In the genomic region with DNA sequence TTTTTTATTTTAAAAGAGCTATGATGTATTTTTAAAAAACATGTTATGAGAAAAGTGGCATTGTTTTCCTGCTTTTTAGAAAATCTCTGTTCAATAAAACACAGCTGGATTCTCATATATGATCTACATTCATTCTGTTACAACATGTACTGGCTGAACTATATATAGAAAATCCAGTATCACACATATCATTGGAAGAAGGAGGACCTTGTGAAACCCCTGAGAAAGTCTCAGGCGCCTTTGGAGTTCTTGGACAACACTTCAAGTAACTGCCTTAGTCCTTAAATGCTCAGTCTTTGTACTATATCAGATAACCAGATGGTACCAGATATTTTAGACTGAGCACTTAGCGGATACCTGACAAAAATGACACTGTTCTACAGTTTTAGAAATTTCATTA, we compare ENCODE assay signal across 26 cellular contexts.
"Had no signal": no experiment of that assay in that cellular context is flagged by ENCODE, and none has a peak within 500 bp of the region (broad histone marks: within the 10 kb centered on the region; RNA-seq: fewer than 3 reads in every experiment).

No MANE protein-coding gene starts in this region.

- H3K9me3 ChIP-seq: ovary, prostate gland, right lobe of liver, sigmoid colon, stomach, thoracic aorta, thyroid gland, tibial nerve, upper lobe of left lung, vagina had no signal

- FAIRE-seq: urothelium cell line had no signal

- H3K4me1 ChIP-seq: neural progenitor cell, prostate gland, sigmoid colon, stomach, vagina had no signal

- H3K4me3 ChIP-seq: neural progenitor cell, ovary, prostate gland, right lobe of liver, sigmoid colon, stomach, thoracic aorta, thyroid gland, tibial nerve, upper lobe of left lung, vagina had no signal

- ATAC-seq: natural killer cell; right cardiac atrium; right lobe of liver; stimulated activated effector memory CD8-positive, alpha-beta T cell treated with anti-CD3 and anti-CD28 coated beads, Interleukin-12 subunit alpha, Interleukin-12 subunit beta, amount 100 ng/mL, for 72 hours; stimulated activated naive B cell treated with anti-CD40 and anti-IgM and Interleukin-4, amounts not matched to agents 10 μg/mL and 1 μg/mL and 100 μg/mL, for 72 hours had no signal

- H3K4me3 Mint-ChIP-seq: natural killer cell; nephron; neural progenitor cell; stimulated activated effector memory CD8-positive, alpha-beta T cell treated with anti-CD3 and anti-CD28 coated beads, Interleukin-12 subunit alpha, Interleukin-12 subunit beta, amount 100 ng/mL, for 72 hours; stimulated activated naive B cell treated with anti-CD40 and anti-IgM and Interleukin-4, amounts not matched to agents 10 μg/mL and 1 μg/mL and 100 μg/mL, for 72 hours; stimulated activated naive CD8-positive, alpha-beta T cell treated with anti-CD3 and anti-CD28 coated beads, Interleukin-15, Interleukin-2, amounts not matched to agents 100 ng/mL and 50 ng/mL, for 24 hours had no signal

- H3K27me3 Mint-ChIP-seq: stimulated activated naive B cell treated with anti-CD40 and anti-IgM and Interleukin-4, amounts not matched to agents 10 μg/mL and 1 μg/mL and 100 μg/mL, for 72 hours; stimulated activated naive CD8-positive, alpha-beta T cell treated with anti-CD3 and anti-CD28 coated beads, Interleukin-15, Interleukin-2, amounts not matched to agents 100 ng/mL and 50 ng/mL, for 24 hours had no signal

- H3K27ac Mint-ChIP-seq: natural killer cell; nephron; neural progenitor cell; stimulated activated effector memory CD8-positive, alpha-beta T cell treated with anti-CD3 and anti-CD28 coated beads, Interleukin-12 subunit alpha, Interleukin-12 subunit beta, amount 100 ng/mL, for 72 hours; stimulated activated naive B cell treated with anti-CD40 and anti-IgM and Interleukin-4, amounts not matched to agents 10 μg/mL and 1 μg/mL and 100 μg/mL, for 72 hours; stimulated activated naive CD8-positive, alpha-beta T cell treated with anti-CD3 and anti-CD28 coated beads, Interleukin-15, Interleukin-2, amounts not matched to agents 100 ng/mL and 50 ng/mL, for 24 hours had no signal

- H3K36me3 Mint-ChIP-seq: natural killer cell had no signal

- H3K27me3 ChIP-seq: neural progenitor cell, ovary, right lobe of liver, sigmoid colon, stomach, thyroid gland, tibial nerve, upper lobe of left lung, vagina had no signal

- DNase-seq: natural killer cell; occipital lobe; ovary; right cardiac atrium; right lobe of liver; sigmoid colon; small intestine; stimulated activated CD4-positive, alpha-beta T cell treated with anti-CD3 and anti-CD28 coated beads, Interleukin-15, amount 100 ng/mL, for 24 hours; stimulated activated CD4-positive, alpha-beta T cell treated with anti-CD3 and anti-CD28 coated beads, Interleukin-2, amount 100 ng/mL, for 24 hours; stimulated activated CD4-positive, alpha-beta T cell treated with anti-CD3 and anti-CD28 coated beads, Interleukin-2, amount 100 ng/mL, for 48 hours; stimulated activated CD4-positive, alpha-beta T cell treated with anti-CD3 and anti-CD28 coated beads, Interleukin-4, amount 100 ng/mL, for 24 hours; stimulated activated naive B cell treated with anti-CD40 and anti-IgM and Interleukin-4, amounts not matched to agents 10 μg/mL and 1 μg/mL and 100 μg/mL, for 72 hours; stimulated activated naive CD4-positive, alpha-beta T cell treated with Interleukin-2 at 50 U/mL for 16 hours; stomach; thyroid gland; trophoblast cell; upper lobe of left lung had no signal

- H3K36me3 ChIP-seq: neural progenitor cell, ovary, prostate gland, thoracic aorta, thyroid gland had no signal

- H3K9me3 Mint-ChIP-seq: natural killer cell; nephron; neural progenitor cell; stimulated activated effector memory CD8-positive, alpha-beta T cell treated with anti-CD3 and anti-CD28 coated beads, Interleukin-12 subunit alpha, Interleukin-12 subunit beta, amount 100 ng/mL, for 72 hours; stimulated activated naive B cell treated with anti-CD40 and anti-IgM and Interleukin-4, amounts not matched to agents 10 μg/mL and 1 μg/mL and 100 μg/mL, for 72 hours; stimulated activated naive CD8-positive, alpha-beta T cell treated with anti-CD3 and anti-CD28 coated beads, Interleukin-15, Interleukin-2, amounts not matched to agents 100 ng/mL and 50 ng/mL, for 24 hours had no signal

- H3K4me1 Mint-ChIP-seq: natural killer cell; stimulated activated naive B cell treated with anti-CD40 and anti-IgM and Interleukin-4, amounts not matched to agents 10 μg/mL and 1 μg/mL and 100 μg/mL, for 72 hours had no signal

- H3K27ac ChIP-seq: neural progenitor cell, ovary, prostate gland, right lobe of liver, sigmoid colon, stomach, thoracic aorta, thyroid gland, tibial nerve, upper lobe of left lung, vagina had no signal
